ENCODE assay signal across 27 cellular contexts in genomic region chr9:80952523-80952922, GRCh38.
A peak's percentile ranks its signal among the peaks of the same experiment; 100 is the strongest.
DNase-seq lines count a peak whose midpoint lies in the region; ATAC-seq, FAIRE-seq and TF ChIP-seq lines count a peak whose summit lies in the region.
"Had no signal": no experiment of that assay in that cellular context is flagged by ENCODE, and none has a peak within 500 bp of the region (broad histone marks: within the 10 kb centered on the region; RNA-seq: fewer than 3 reads in every experiment).

No MANE protein-coding gene starts in this region.

- H3K9me1 ChIP-seq in IMR-90 (ENCODE audit: insufficient read depth, low read length) = no peaks in the 10 kb centered on the region

- H3K23ac ChIP-seq in IMR-90 (ENCODE audit: low read depth, low read length) (no peak overlapping the region), mesendoderm (ENCODE audit: low read length) (no peak overlapping the region)

- H3K27ac ChIP-seq in IMR-90 (ENCODE audit: insufficient read depth, low read length) (no peak overlapping the region), astrocyte (ENCODE audit: low read depth, low read length) (no peak overlapping the region), mesendoderm (ENCODE audit: low read depth, low read length) (no peak overlapping the region), uterus (peak overlapping the region; percentile 43 to 55), aorta (ENCODE audit: low read depth in 1 of 2, low read length in 2 of 2) (no peak overlapping the region)
- H3K27ac ChIP-seq: BLaER1 treated with 17β-estradiol and CSF1 and Interleukin-3, amounts not matched to agents 10 nM and 100 nM; HL-60; SJCRH30 had no signal

- H3K4me1 Mint-ChIP-seq in astrocyte (ENCODE audit: low read depth, unreplicated experiment) = peaks cover 14% of the 10 kb centered on the region

- no peaks in the 10 kb centered on the region for H3K9me3 Mint-ChIP-seq in astrocyte (ENCODE audit: unreplicated experiment)

- H3K4ac ChIP-seq in IMR-90 (ENCODE audit: low read depth, low read length) (no peak overlapping the region), mesendoderm (ENCODE audit: low read depth, low read length) (no peak overlapping the region)

- H3K4me1 ChIP-seq in IMR-90 (ENCODE audit: control insufficient read depth, insufficient read depth, low read length) = no peaks in the 10 kb centered on the region
- H3K4me1 ChIP-seq in astrocyte (ENCODE audit: insufficient read depth, low read length) = no peaks in the 10 kb centered on the region
- no peaks in the 10 kb centered on the region for H3K4me1 ChIP-seq in mesendoderm (ENCODE audit: control insufficient read depth, low read depth, low read length)
- peaks cover 0 to 3% of the 10 kb centered on the region in 2 donors for H3K4me1 ChIP-seq in uterus
- peaks cover 0 to 2% of the 10 kb centered on the region in 2 donors for H3K4me1 ChIP-seq in aorta (ENCODE audit: control insufficient read depth in 1 of 2, insufficient read depth in 2 of 2, low read length in 2 of 2)

- intact Hi-C loops in IMR-90 (cut with micrococcal nuclease) = no loop called here
- intact Hi-C loops in uterus (cut with DNase I; ENCODE audit: low total_unique reads) = no loop called here
- intact Hi-C loops in sciatic nerve (cut with DNase I) = no loop called here
- intact Hi-C loops in aorta (cut with DNase I) = no loop called here

- TF ChIP-seq CTCF in IMR-90 (conservative IDR thresholded peaks at IDR 0.05; ENCODE audit: low read depth, low read length) (no peak), astrocyte (IDR thresholded peaks at IDR 0.05; ENCODE audit: insufficient read depth, low read depth, low read length) (no peak), uterus (IDR thresholded peaks at IDR 0.05) (no peak)

- POLR2A ChIA-PET in IMR-90 (lab: Charles Lee; ENCODE audit: unreplicated experiment) = no interaction called here

- H3K9me3 ChIP-seq in IMR-90 (ENCODE audit: control insufficient read depth, insufficient read depth, low read length) = no peaks in the 10 kb centered on the region
- H3K9me3 ChIP-seq in astrocyte (ENCODE audit: insufficient read depth, low read depth, low read length) = no peaks in the 10 kb centered on the region
- H3K9me3 ChIP-seq in uterus = no peaks in the 10 kb centered on the region
- H3K9me3 ChIP-seq in aorta (ENCODE audit: control insufficient read depth, low read length) = no peaks in the 10 kb centered on the region
- H3K9me3 ChIP-seq: BLaER1 treated with 17β-estradiol and CSF1 and Interleukin-3, amounts not matched to agents 10 nM and 100 nM; SJCRH30 had no signal

- H4K91ac ChIP-seq in IMR-90 (ENCODE audit: insufficient read depth, low read depth, low read length) = no peak overlapping the region

- H3K36me3 Mint-ChIP-seq in astrocyte (ENCODE audit: low read depth, unreplicated experiment) = no peaks in the 10 kb centered on the region
- H3K36me3 Mint-ChIP-seq: CD4-positive, alpha-beta memory T cell had no signal

- H3K36me3 ChIP-seq in IMR-90 (ENCODE audit: control insufficient read depth, insufficient read depth, low read length) (no peaks in the 10 kb centered on the region), astrocyte (ENCODE audit: insufficient read depth, low read length) (no peaks in the 10 kb centered on the region), mesendoderm (ENCODE audit: control insufficient read depth, insufficient read depth, low read length) (no peaks in the 10 kb centered on the region), uterus (no peaks in the 10 kb centered on the region), aorta (ENCODE audit: control insufficient read depth in 1 of 2, insufficient read depth in 2 of 2, low read length in 1 of 2) (no peaks in the 10 kb centered on the region)
- H3K36me3 ChIP-seq: BLaER1 treated with 17β-estradiol and CSF1 and Interleukin-3, amounts not matched to agents 10 nM and 100 nM; SJCRH30 had no signal

- H4K5ac ChIP-seq in IMR-90 (ENCODE audit: low read depth, low read length) (no peak overlapping the region), mesendoderm (ENCODE audit: low read length) (no peak overlapping the region)

- H3K56ac ChIP-seq in IMR-90 (ENCODE audit: extremely low read depth, insufficient read depth, low read length) (no peak overlapping the region), mesendoderm (ENCODE audit: low read length) (no peak overlapping the region)

- H4K20me1 ChIP-seq in IMR-90 (ENCODE audit: insufficient read depth, low read length) (no peaks in the 10 kb centered on the region), astrocyte (ENCODE audit: insufficient read depth, low read length) (no peaks in the 10 kb centered on the region)
- H4K20me1 ChIP-seq: BLaER1 treated with 17β-estradiol and CSF1 and Interleukin-3, amounts not matched to agents 10 nM and 100 nM had no signal

- H2BK15ac ChIP-seq in IMR-90 (ENCODE audit: low read depth, low read length) (no peak overlapping the region), mesendoderm (replicated peaks; ENCODE audit: low read depth) (no peak overlapping the region)

- FAIRE-seq in astrocyte (lab: Jason Lieb, UNC) = no peak
- FAIRE-seq: A204.1, GM12878 had no signal

- WGBS in IMR-90 (ENCODE audit: extremely low coverage in 2 of 2, insufficient read length in 1 of 2), 2 experiments = 80% methylated on average over 2 of the region's 4 CpGs; no CpG with 5 or more reads in 1 of the 2 experiments
- WGBS in mesendoderm (ENCODE audit: extremely low coverage, insufficient coverage, low lambda C conversion rate) = no CpG with 5 or more reads among the region's 4 CpGs
- WGBS in aorta, 2 donors = 91 to 94% methylated on average over 4 of the region's 4 CpGs

- H3K18ac ChIP-seq in IMR-90 (ENCODE audit: low read depth, low read length) (no peak overlapping the region), mesendoderm (ENCODE audit: low read length) (no peak overlapping the region)

- ATAC-seq in IMR-90 (ENCODE audit: low read depth) = no peak
- ATAC-seq in sciatic nerve = no peak
- no peak for ATAC-seq in aorta (ENCODE audit: low FRiP score)
- ATAC-seq: GM12878, PC-3, Right ventricle myocardium inferior had no signal

- H2AK5ac ChIP-seq in IMR-90 (ENCODE audit: low read depth, low read length) (peak overlapping the region; percentile 7; the same call in 1 of the 2 replicates), mesendoderm (ENCODE audit: low read length) (no peak overlapping the region)

- no peaks in the 10 kb centered on the region for H3K27me3 Mint-ChIP-seq in astrocyte (ENCODE audit: low read depth, unreplicated experiment)
- H3K27me3 Mint-ChIP-seq: CD4-positive, alpha-beta memory T cell had no signal

- H3K79me1 ChIP-seq in IMR-90 (ENCODE audit: low read depth in 1 of 2, low read length in 2 of 2) = no peaks in the 10 kb centered on the region
- H3K79me1 ChIP-seq in mesendoderm (ENCODE audit: low read length) = no peaks in the 10 kb centered on the region

- H2BK5ac ChIP-seq in IMR-90 (ENCODE audit: low read depth, low read length, poor library complexity, severe bottlenecking) (no peak overlapping the region), mesendoderm (ENCODE audit: low read length) (no peak overlapping the region)

- H3K4me2 ChIP-seq in IMR-90 (ENCODE audit: low read depth, low read length) (no peak overlapping the region), astrocyte (ENCODE audit: low read length) (no peak overlapping the region), mesendoderm (ENCODE audit: low read length) (no peak overlapping the region)
- H3K4me2 ChIP-seq: BLaER1 treated with 17β-estradiol and CSF1 and Interleukin-3, amounts not matched to agents 10 nM and 100 nM had no signal

- peak overlapping the region; percentile 27 for H3K27ac Mint-ChIP-seq in astrocyte (ENCODE audit: unreplicated experiment)
- H3K27ac Mint-ChIP-seq: CD4-positive, alpha-beta memory T cell had no signal

- TF ChIP-seq POLR2A in IMR-90 (IDR thresholded peaks at IDR 0.05; ENCODE audit: low read depth, low read length) (no peak), uterus (IDR thresholded peaks at IDR 0.05) (no peak)

- no TSS peak for BruUV-seq in IMR-90 (replicated peaks; lab: Mats Ljungman, UMichigan)

- H2AK9ac ChIP-seq in IMR-90 (replicated peaks; ENCODE audit: low read depth, low read length, poor library complexity) = no peak overlapping the region

- H3K4me3 Mint-ChIP-seq in astrocyte (ENCODE audit: unreplicated experiment) = no peak overlapping the region
- H3K4me3 Mint-ChIP-seq: CD4-positive, alpha-beta memory T cell had no signal

- H3K79me2 ChIP-seq in astrocyte (ENCODE audit: insufficient read depth, low read length) (no peaks in the 10 kb centered on the region), mesendoderm (ENCODE audit: control insufficient read depth, insufficient read depth, low read length) (no peaks in the 10 kb centered on the region)

- no peak overlapping the region for H4K8ac ChIP-seq in IMR-90 (ENCODE audit: low read depth in 2 of 2, low read length in 2 of 2)
- no peak overlapping the region for H4K8ac ChIP-seq in mesendoderm (ENCODE audit: low read depth, low read length)

- H3K4me3 ChIP-seq in IMR-90 (ENCODE audit: insufficient read depth, low read depth, low read length) (no peak overlapping the region), astrocyte (ENCODE audit: insufficient read depth, low read depth, low read length) (no peak overlapping the region), mesendoderm (ENCODE audit: low read length) (no peak overlapping the region), uterus (no peak overlapping the region), aorta (ENCODE audit: low read length in 2 of 2) (no peak overlapping the region)
- H3K4me3 ChIP-seq: BLaER1 treated with 17β-estradiol and CSF1 and Interleukin-3, amounts not matched to agents 10 nM and 100 nM; GM12878; SJCRH30 had no signal

- CTCF ChIA-PET in IMR-90 (lab: Yijun Ruan, JAX) = no interaction called here

- H2BK20ac ChIP-seq in IMR-90 (ENCODE audit: low read depth, low read length) = no peak overlapping the region

- DNase-seq in IMR-90 = no peak
- DNase-seq in astrocyte (ENCODE audit: low read depth) = no peak
- peak; percentile 23 for DNase-seq in mesendoderm
- peak; percentile 32 to 45 for DNase-seq in uterus
- no peak for DNase-seq in sciatic nerve (ENCODE audit: low spot score)
- no peak for DNase-seq in stimulated activated CD4-positive, alpha-beta T cell treated with anti-CD3 and anti-CD28 coated beads, Interleukin-4, amount 100 ng/mL, for 4 hours
- no peak for DNase-seq in aorta
- DNase-seq: CD4-positive, alpha-beta memory T cell; COR-L47; DMS79; EL; GDM1; NCI-H1048; NCI-H1417; NCI-H1694 treated with DMSO at 0.1 percent for 48 hours; NCI-H2081; NCI-H345; NCI-H510A treated with DMSO at 0.1 percent for 48 hours; NCI-H748 treated with DMSO at 0.1 percent for 48 hours; NK-92 treated with Interleukin-12 subunit alpha and Interleukin-12 subunit beta, amount 100 ng/mL, for 24 hours; PC-3; SJCRH30 had no signal

- H2AFZ ChIP-seq in IMR-90 (replicated peaks; ENCODE audit: low read length, poor library complexity) (no peak overlapping the region), astrocyte (ENCODE audit: low read depth, low read length) (no peak overlapping the region)

- dilution Hi-C loops in IMR-90 (cut with HindIII; ENCODE audit: low sequenced_read_pairs, unreplicated experiment) = no loop called here

- no peak overlapping the region for H3K14ac ChIP-seq in IMR-90 (replicated peaks; ENCODE audit: low read depth, low read length)

- in situ Hi-C loops in IMR-90 (cut with MboI; ENCODE audit: low sequenced_read_pairs) = no loop called here

- H3K9ac ChIP-seq in IMR-90 (ENCODE audit: low read depth, low read length) = no peak overlapping the region
- H3K9ac ChIP-seq in astrocyte (ENCODE audit: low read length) = no peak overlapping the region
- H3K9ac ChIP-seq in mesendoderm (ENCODE audit: low read length) = no peak overlapping the region
- H3K9ac ChIP-seq: BLaER1 treated with 17β-estradiol and CSF1 and Interleukin-3, amounts not matched to agents 10 nM and 100 nM had no signal

- H3K27me3 ChIP-seq in IMR-90 (ENCODE audit: control insufficient read depth, insufficient read depth, low read length) (no peaks in the 10 kb centered on the region), astrocyte (ENCODE audit: insufficient read depth, low read length) (no peaks in the 10 kb centered on the region), mesendoderm (ENCODE audit: insufficient read depth, low read length, poor library complexity) (no peaks in the 10 kb centered on the region), uterus (no peaks in the 10 kb centered on the region), aorta (ENCODE audit: control insufficient read depth in 1 of 2, insufficient read depth in 2 of 2, low read length in 1 of 2) (no peaks in the 10 kb centered on the region)
- H3K27me3 ChIP-seq: BLaER1 treated with 17β-estradiol and CSF1 and Interleukin-3, amounts not matched to agents 10 nM and 100 nM; SJCRH30 had no signal

- TF ChIP-seq RAD21 in IMR-90 (IDR thresholded peaks at IDR 0.05; ENCODE audit: low read length) = no peak

- H2BK120ac ChIP-seq in IMR-90 (ENCODE audit: low read depth, low read length) = no peak overlapping the region
- H2BK120ac ChIP-seq in mesendoderm (ENCODE audit: low read depth, low read length) = no peak overlapping the region

Comparison
In these comparisons a context has a peak if more than half of its experiments do, and no peak if none do; other contexts are left out.
1. DNase-seq: peak in mesendoderm (single experiment) and uterus (2 of 2); none in IMR-90 (single experiment), astrocyte (single experiment), sciatic nerve (single experiment), stimulated activated CD4-positive, alpha-beta T cell treated with anti-CD3 and anti-CD28 coated beads, Interleukin-4, amount 100 ng/mL, for 4 hours (0 of 2) and aorta (0 of 2).
2. H3K27ac ChIP-seq: peak in uterus (2 of 2); none in IMR-90 (single experiment), astrocyte (single experiment), mesendoderm (single experiment) and aorta (0 of 2).